Comparison of ENCODE assay signal across 39 cellular contexts in genomic region chr20:20720158-20720557, GRCh38.
"Had no signal": no experiment of that assay in that cellular context is flagged by ENCODE, and none has a peak within 500 bp of the region (broad histone marks: within the 10 kb centered on the region; RNA-seq: fewer than 3 reads in every experiment).

No MANE protein-coding gene starts in this region.

- H3K9me3 Mint-ChIP-seq: activated naive CD4-positive, alpha-beta T cell treated with anti-CD3 and anti-CD28 coated beads for 36 hours; activated naive CD4-positive, alpha-beta T cell treated with anti-CD3 and anti-CD28 coated beads, Interleukin-2, amount 10 ng/mL, durations not matched to agents 7 days and 5 days; activated naive CD4-positive, alpha-beta T cell treated with anti-CD3 and anti-CD28 coated beads, Interleukin-2, amount 50 U/mL, for 24 hours; activated naive CD4-positive, alpha-beta T cell treated with anti-CD3 and anti-CD28 coated beads, Interleukin-2, amount 50 U/mL, for 72 hours; activated naive CD8-positive, alpha-beta T cell treated with anti-CD3 and anti-CD28 coated beads for 36 hours; activated naive CD8-positive, alpha-beta T cell treated with anti-CD3 and anti-CD28 coated beads, Interleukin-2, amount 10 ng/mL, durations not matched to agents 7 days and 5 days; activated naive CD8-positive, alpha-beta T cell treated with anti-CD3 and anti-CD28 coated beads, Interleukin-2, amount 50 U/mL, for 24 hours; activated T-cell treated with anti-CD3 and anti-CD28 coated beads, Interleukin-2, amount 50 U/mL, for 24 hours; activated T-cell treated with anti-CD3 and anti-CD28 coated beads, Interleukin-2, amount 50 U/mL, for 4 hours; activated T-cell treated with anti-CD3 and anti-CD28 coated beads, Interleukin-2, amount 50 U/mL, for 72 hours; activated T-helper 1 cell treated with anti-CD3 and anti-CD28 coated beads, Interleukin-12 subunit alpha, Interleukin-12 subunit beta, Interleukin-2, Interleukin-4 antibody, amounts not matched to agents 30 ng/mL and 10 ng/mL and 1 ng/mL, durations not matched to agents 14 hours and 24 hours and 36 hours; activated T-helper 17 cell treated with anti-CD3 and anti-CD28 coated beads, Interleukin-2, amount 50 U/mL, for 72 hours; activated T-helper 2 cell treated with anti-CD3 and anti-CD28 coated beads, Interferon-gamma antibody, Interleukin-2, Interleukin-4, amounts not matched to agents 10 μg/mL and 5 μg/mL and 100 μg/mL, durations not matched to agents 14 hours and 24 hours and 36 hours; brain; central memory CD8-positive, alpha-beta T cell had no signal

- H3K4me3 Mint-ChIP-seq: activated naive CD4-positive, alpha-beta T cell treated with anti-CD3 and anti-CD28 coated beads for 36 hours; activated naive CD4-positive, alpha-beta T cell treated with anti-CD3 and anti-CD28 coated beads, Interleukin-2, amount 10 ng/mL, durations not matched to agents 7 days and 5 days; activated naive CD4-positive, alpha-beta T cell treated with anti-CD3 and anti-CD28 coated beads, Interleukin-2, amount 50 U/mL, for 24 hours; activated naive CD8-positive, alpha-beta T cell; activated naive CD8-positive, alpha-beta T cell treated with anti-CD3 and anti-CD28 coated beads for 36 hours; activated naive CD8-positive, alpha-beta T cell treated with anti-CD3 and anti-CD28 coated beads, Interleukin-2, amount 10 ng/mL, durations not matched to agents 7 days and 5 days; activated naive CD8-positive, alpha-beta T cell treated with anti-CD3 and anti-CD28 coated beads, Interleukin-2, amount 50 U/mL, for 24 hours; activated T-cell treated with anti-CD3 and anti-CD28 coated beads, Interleukin-2, amount 50 U/mL, for 24 hours; activated T-cell treated with anti-CD3 and anti-CD28 coated beads, Interleukin-2, amount 50 U/mL, for 4 hours; activated T-cell treated with anti-CD3 and anti-CD28 coated beads, Interleukin-2, amount 50 U/mL, for 72 hours; activated T-helper 1 cell treated with anti-CD3 and anti-CD28 coated beads, Interleukin-12 subunit alpha, Interleukin-12 subunit beta, Interleukin-2, Interleukin-4 antibody, amounts not matched to agents 30 ng/mL and 10 ng/mL and 1 ng/mL, durations not matched to agents 14 hours and 24 hours and 36 hours; activated T-helper 17 cell treated with anti-CD3 and anti-CD28 coated beads, Interleukin-2, amount 50 U/mL, for 72 hours; brain; central memory CD8-positive, alpha-beta T cell had no signal

- H3K4me3 ChIP-seq: adrenal gland, ascending aorta, body of pancreas, breast epithelium, cardiac muscle cell had no signal

- ATAC-seq: activated naive CD4-positive, alpha-beta T cell treated with anti-CD3 and anti-CD28 coated beads, Interleukin-2, amount 50 U/mL, for 72 hours; activated naive CD8-positive, alpha-beta T cell treated with anti-CD3 and anti-CD28 coated beads, Interleukin-2, amount 50 U/mL, for 24 hours; activated T-cell treated with anti-CD3 and anti-CD28 coated beads, Interleukin-2, amount 50 U/mL, for 4 hours; activated T-cell treated with anti-CD3 and anti-CD28 coated beads, Interleukin-2, amount 50 U/mL, for 72 hours; activated T-helper 17 cell treated with anti-CD3 and anti-CD28 coated beads, Interleukin-2, amount 50 U/mL, for 72 hours; body of pancreas had no signal

- H3K27ac ChIP-seq: adrenal gland, ascending aorta, body of pancreas, brain microvascular endothelial cell, breast epithelium, cardiac muscle cell had no signal

- H3K4me1 Mint-ChIP-seq: activated naive CD4-positive, alpha-beta T cell treated with anti-CD3 and anti-CD28 coated beads, Interleukin-2, amount 50 U/mL, for 24 hours; activated naive CD8-positive, alpha-beta T cell treated with anti-CD3 and anti-CD28 coated beads for 36 hours; activated naive CD8-positive, alpha-beta T cell treated with anti-CD3 and anti-CD28 coated beads, Interleukin-2, amount 10 ng/mL, durations not matched to agents 7 days and 5 days; activated naive CD8-positive, alpha-beta T cell treated with anti-CD3 and anti-CD28 coated beads, Interleukin-2, amount 50 U/mL, for 24 hours; activated T-helper 17 cell treated with anti-CD3 and anti-CD28 coated beads, Interleukin-2, amount 50 U/mL, for 72 hours; brain; central memory CD8-positive, alpha-beta T cell had no signal

- FAIRE-seq: astrocyte, bronchial epithelial cell had no signal

- H3K36me3 Mint-ChIP-seq: activated naive CD4-positive, alpha-beta T cell treated with anti-CD3 and anti-CD28 coated beads, Interleukin-2, amount 10 ng/mL, durations not matched to agents 7 days and 5 days; activated naive CD4-positive, alpha-beta T cell treated with anti-CD3 and anti-CD28 coated beads, Interleukin-2, amount 50 U/mL, for 24 hours; activated naive CD4-positive, alpha-beta T cell treated with anti-CD3 and anti-CD28 coated beads, Interleukin-2, amount 50 U/mL, for 72 hours; activated naive CD8-positive, alpha-beta T cell; activated naive CD8-positive, alpha-beta T cell treated with anti-CD3 and anti-CD28 coated beads for 36 hours; activated naive CD8-positive, alpha-beta T cell treated with anti-CD3 and anti-CD28 coated beads, Interleukin-2, amount 10 ng/mL, durations not matched to agents 7 days and 5 days; brain had no signal

- H3K27me3 ChIP-seq: adrenal gland, ascending aorta, body of pancreas, brain microvascular endothelial cell, breast epithelium, cardiac muscle cell had no signal

- H3K9me3 ChIP-seq: adrenal gland, ascending aorta, body of pancreas, breast epithelium had no signal

- DNase-seq: activated effector memory CD4-positive, alpha-beta T cell treated with anti-CD3 and anti-CD28 coated beads, Interleukin-2, amount 50 U/mL, for 16 hours; activated effector memory CD4-positive, alpha-beta T cell treated with Interleukin-2 at 50 U/mL for 16 hours; activated gamma-delta T cell; activated gamma-delta T cell treated with Interleukin-2 at 50 U/mL for 16 hours; activated naive CD4-positive, alpha-beta T cell; activated naive CD4-positive, alpha-beta T cell treated with anti-CD3 and anti-CD28 coated beads for 36 hours; activated naive CD4-positive, alpha-beta T cell treated with anti-CD3 and anti-CD28 coated beads, Interleukin-2, amount 10 ng/mL, durations not matched to agents 7 days and 5 days; activated naive CD4-positive, alpha-beta T cell treated with anti-CD3 and anti-CD28 coated beads, Interleukin-2, amount 50 U/mL, for 16 hours; activated naive CD4-positive, alpha-beta T cell treated with Interleukin-2 at 50 U/mL for 16 hours; activated naive CD8-positive, alpha-beta T cell treated with anti-CD3 and anti-CD28 coated beads for 36 hours; activated naive CD8-positive, alpha-beta T cell treated with anti-CD3 and anti-CD28 coated beads, Interleukin-2, amount 10 ng/mL, durations not matched to agents 7 days and 5 days; activated naive CD8-positive, alpha-beta T cell treated with anti-CD3 and anti-CD28 coated beads, Interleukin-2, amount 50 U/mL, for 24 hours; activated T-cell treated with anti-CD3 and anti-CD28 coated beads, Interleukin-2, amount 50 U/mL, for 24 hours; activated T-cell treated with anti-CD3 and anti-CD28 coated beads, Interleukin-2, amount 50 U/mL, for 4 hours; activated T-cell treated with anti-CD3 and anti-CD28 coated beads, Interleukin-2, amount 50 U/mL, for 48 hours; activated T-cell treated with anti-CD3 and anti-CD28 coated beads, Interleukin-2, amount 50 U/mL, for 72 hours; adrenal gland; amniotic stem cell; amygdala; anterior cingulate cortex; aorta; body of pancreas; brain microvascular endothelial cell; caudate nucleus; central memory CD4-positive, alpha-beta T cell; cerebellar nuclear complex had no signal

- H3K36me3 ChIP-seq: adrenal gland, ascending aorta, brain microvascular endothelial cell, breast epithelium, cardiac muscle cell had no signal

- H3K27me3 Mint-ChIP-seq: activated naive CD4-positive, alpha-beta T cell treated with anti-CD3 and anti-CD28 coated beads, Interleukin-2, amount 50 U/mL, for 24 hours; activated naive CD8-positive, alpha-beta T cell; activated naive CD8-positive, alpha-beta T cell treated with anti-CD3 and anti-CD28 coated beads for 36 hours; activated naive CD8-positive, alpha-beta T cell treated with anti-CD3 and anti-CD28 coated beads, Interleukin-2, amount 50 U/mL, for 24 hours; activated T-cell treated with anti-CD3 and anti-CD28 coated beads, Interleukin-2, amount 50 U/mL, for 24 hours; central memory CD8-positive, alpha-beta T cell had no signal

- H3K27ac Mint-ChIP-seq: activated naive CD4-positive, alpha-beta T cell treated with anti-CD3 and anti-CD28 coated beads for 36 hours; activated naive CD4-positive, alpha-beta T cell treated with anti-CD3 and anti-CD28 coated beads, Interleukin-2, amount 10 ng/mL, durations not matched to agents 7 days and 5 days; activated naive CD4-positive, alpha-beta T cell treated with anti-CD3 and anti-CD28 coated beads, Interleukin-2, amount 50 U/mL, for 24 hours; activated naive CD4-positive, alpha-beta T cell treated with anti-CD3 and anti-CD28 coated beads, Interleukin-2, amount 50 U/mL, for 72 hours; activated naive CD8-positive, alpha-beta T cell; activated naive CD8-positive, alpha-beta T cell treated with anti-CD3 and anti-CD28 coated beads for 36 hours; activated naive CD8-positive, alpha-beta T cell treated with anti-CD3 and anti-CD28 coated beads, Interleukin-2, amount 10 ng/mL, durations not matched to agents 7 days and 5 days; activated naive CD8-positive, alpha-beta T cell treated with anti-CD3 and anti-CD28 coated beads, Interleukin-2, amount 50 U/mL, for 24 hours; activated T-cell treated with anti-CD3 and anti-CD28 coated beads, Interleukin-2, amount 50 U/mL, for 24 hours; activated T-cell treated with anti-CD3 and anti-CD28 coated beads, Interleukin-2, amount 50 U/mL, for 72 hours; activated T-helper 1 cell treated with anti-CD3 and anti-CD28 coated beads, Interleukin-12 subunit alpha, Interleukin-12 subunit beta, Interleukin-2, Interleukin-4 antibody, amounts not matched to agents 30 ng/mL and 10 ng/mL and 1 ng/mL, durations not matched to agents 14 hours and 24 hours and 36 hours; activated T-helper 17 cell treated with anti-CD3 and anti-CD28 coated beads, Interleukin-2, amount 50 U/mL, for 72 hours; activated T-helper 2 cell treated with anti-CD3 and anti-CD28 coated beads, Interferon-gamma antibody, Interleukin-2, Interleukin-4, amounts not matched to agents 10 μg/mL and 5 μg/mL and 100 μg/mL, durations not matched to agents 14 hours and 24 hours and 36 hours; brain had no signal

- H3K4me1 ChIP-seq: adrenal gland, ascending aorta, body of pancreas, breast epithelium had no signal
